ENCODE assay signal across 8 cellular contexts in the genomic region with DNA sequence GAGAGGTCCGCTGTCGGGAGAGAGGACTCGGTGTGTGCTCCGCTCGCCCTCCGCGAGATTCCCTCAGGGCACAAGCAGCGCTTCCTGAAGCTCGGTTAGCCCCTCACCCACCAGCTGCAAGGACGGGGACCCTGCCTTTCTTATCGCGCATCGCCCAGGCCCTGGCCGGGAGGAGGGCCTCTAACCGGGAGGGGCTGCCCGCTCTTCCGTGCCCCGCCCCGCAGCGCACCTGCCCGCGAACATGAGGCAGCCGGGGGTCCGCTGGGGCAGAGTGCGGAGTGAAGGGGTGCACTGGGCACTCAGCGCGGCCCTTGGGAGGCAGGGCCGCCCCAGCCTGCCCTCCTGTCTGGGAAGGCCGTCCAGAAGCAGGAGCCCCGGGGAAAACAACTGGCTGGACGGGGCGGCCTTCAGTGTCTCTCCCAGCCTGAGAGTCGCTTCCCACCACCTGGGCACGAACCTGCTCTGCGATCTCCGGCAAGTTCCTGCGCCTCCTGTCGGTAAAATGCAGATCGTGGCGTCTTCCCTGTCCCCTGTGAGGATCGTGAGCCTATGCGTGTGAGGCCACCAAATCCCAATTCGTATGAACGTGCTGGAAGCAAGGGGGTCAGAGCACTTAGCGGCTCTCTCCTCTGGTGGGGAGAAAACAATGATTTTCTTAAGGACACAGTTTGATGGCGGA. TPM values are rescaled to one million over a fixed set of nuclear protein-coding genes. Genes with fewer than 3 reads are reported as not detected.
DNase-seq lines count a peak whose midpoint lies in the region; ATAC-seq and TF ChIP-seq lines count a peak whose summit lies in the region.

No MANE protein-coding gene starts in this region.

- CTCF ChIA-PET in mammary epithelial cell (lab: Charles Lee; ENCODE audit: low non-redundant PET) = no interaction called here

- TF ChIP-seq POLR2A in Peyer's patch (IDR thresholded peaks at IDR 0.05) (peak; percentile 30 to 69), tibial nerve (IDR thresholded peaks at IDR 0.05) (peak in 1 of 2 donors; percentile 11)

- H3K36me3 ChIP-seq in Peyer's patch (no peaks in the 10 kb centered on the region), mammary epithelial cell (ENCODE audit: insufficient read depth, low read length) (no peaks in the 10 kb centered on the region), left lung (no peaks in the 10 kb centered on the region), tibial nerve (no peaks in the 10 kb centered on the region)

- TF ChIP-seq EP300 in tibial nerve (IDR thresholded peaks at IDR 0.05) = peak in 1 of 2 donors; percentile 18

- H3K4me3 ChIP-seq in Peyer's patch (peak overlapping the region; percentile 12 to 41 (median 31)), mammary epithelial cell (replicated peaks in 1 of 3; ENCODE audit: insufficient read depth in 1 of 3, low read depth in 2 of 3, low read length in 3 of 3) (peak overlapping the region in 2 of 3 experiments; percentile 26 to 29), left lung (no peak overlapping the region), tibial nerve (peak overlapping the region; percentile 13 to 23 (median 16))

- H3K9ac ChIP-seq in mammary epithelial cell (ENCODE audit: insufficient read depth, low read length) = no peak overlapping the region

- in situ Hi-C loops in Caki2 (cut with HindIII; ENCODE audit: low pct_unique_long_range_greater_than_20kb, low sequenced_read_pairs) = no loop called here
- in situ Hi-C loops in mammary epithelial cell (cut with MboI; ENCODE audit: low sequenced_read_pairs in 2 of 2) = no loop called here

- H3K4me2 ChIP-seq in mammary epithelial cell (ENCODE audit: insufficient read depth, low read depth, low read length) = peak overlapping the region; percentile 79

- 34% methylated on average over 5 of the region's 46 CpGs for WGBS in mammary epithelial cell (ENCODE audit: low coverage, missing lambda C conversion rate)
- WGBS in tibial nerve, 2 donors = 29 to 43% methylated on average over 31 to 41 of the region's 46 CpGs

- H3K4me1 ChIP-seq in Peyer's patch (peaks cover 0 to 53% (median 11%) of the 10 kb centered on the region in 4 donors), mammary epithelial cell (ENCODE audit: insufficient read depth, low read length) (peaks cover 22% of the 10 kb centered on the region), left lung (peaks cover 3 to 32% of the 10 kb centered on the region in 2 donors), tibial nerve (peaks cover 0 to 43% (median 32%) of the 10 kb centered on the region in 4 donors)

- BruUV-seq in mammary epithelial cell (replicated peaks; lab: Mats Ljungman, UMichigan) = no TSS peak

- no peaks in the 10 kb centered on the region for H3K79me2 ChIP-seq in mammary epithelial cell (ENCODE audit: insufficient read depth, low read length)

- H2AFZ ChIP-seq in mammary epithelial cell (ENCODE audit: low read depth, low read length) = peak overlapping the region; percentile 71

- H3K27me3 ChIP-seq in Peyer's patch (no peaks in the 10 kb centered on the region), mammary epithelial cell (ENCODE audit: insufficient read depth, low read length) (no peaks in the 10 kb centered on the region), left lung (no peaks in the 10 kb centered on the region), tibial nerve (no peaks in the 10 kb centered on the region)

- dilution Hi-C loops in mammary epithelial cell (cut with HindIII; ENCODE audit: low sequenced_read_pairs) = loop anchor here (25.0 kb wide), 1 partner anchor 124 kb away; no protein-coding TSS in a partner anchor

- intact Hi-C loops in mammary epithelial cell (cut with micrococcal nuclease) (no loop called here), left lung (cut with DNase I) (no loop called here)

- peak; percentile 43 for ATAC-seq in left lung
- ATAC-seq in HG03045 (IDR thresholded peaks at IDR 0.05; ENCODE audit: unreplicated experiment) = no peak
- ATAC-seq in GM21723 (IDR thresholded peaks at IDR 0.05; ENCODE audit: unreplicated experiment) = no peak

- DNase-seq in Caki2 (ENCODE audit: low read depth) (peak; percentile 12), Peyer's patch (peak; percentile 27 to 89 (median 88)), mammary epithelial cell (no peak), left lung (peak; percentile 53 to 84), tibial nerve (ENCODE audit: low spot score in 2 of 2) (no peak), NCI-H2081 (lab: John Stamatoyannopoulos, UW) (no peak)

- H3K27ac ChIP-seq in Peyer's patch = peak overlapping the region; percentile 38 to 99 (median 86)
- H3K27ac ChIP-seq in mammary epithelial cell (ENCODE audit: insufficient read depth, low read depth, low read length) = no peak overlapping the region
- H3K27ac ChIP-seq in left lung = peak overlapping the region; percentile 21 to 70
- peak overlapping the region; percentile 78 to 93 (median 86) for H3K27ac ChIP-seq in tibial nerve

- H3K9me3 ChIP-seq in Peyer's patch (no peaks in the 10 kb centered on the region), mammary epithelial cell (replicated peaks; ENCODE audit: insufficient read depth, low read length) (no peaks in the 10 kb centered on the region), left lung (no peaks in the 10 kb centered on the region), tibial nerve (no peaks in the 10 kb centered on the region)

- no peaks in the 10 kb centered on the region for H4K20me1 ChIP-seq in mammary epithelial cell (ENCODE audit: insufficient read depth, low read length)

- TF ChIP-seq CTCF in Peyer's patch (IDR thresholded peaks at IDR 0.05) (peak in 4 of 6 experiments; percentile 36 to 76 (median 70)), mammary epithelial cell (conservative IDR thresholded peaks at IDR 0.05 in 1 of 2, IDR thresholded peaks at IDR 0.05 in 1 of 2; ENCODE audit: extremely low read depth in 1 of 2, insufficient read depth in 1 of 2, low read depth in 1 of 2, low read length in 2 of 2) (peak; percentile 53 to 54), left lung (IDR thresholded peaks at IDR 0.05) (no peak), tibial nerve (IDR thresholded peaks at IDR 0.05) (peak in 3 of 5 experiments; percentile 10 to 46 (median 29))

RNA-seq across cellular contexts. Expression of a gene that starts 28.0 kb away (rescaled TPM):
- total RNA-seq in Caki2 (2014; rRNA removed; shearing (Covaris generic); ENCODE audit: low replicate concordance) = 33.9 and 35.6 TPM in 2 replicates
- total RNA-seq in Peyer's patch (10 to 100 TPM; 26.4 to 89.1 (median 73.9) TPM), mammary epithelial cell (10 to 100 TPM; 46.7 to 73.0 TPM), left lung (10 to 100 TPM; 52.9 to 66.8 TPM), tibial nerve (100 to 1,000 TPM in 1 of 4 donors, 10 to 100 TPM in 3; 66.6 to 123 (median 72.1) TPM)
- 35.8 TPM for polyA plus RNA-seq in mammary epithelial cell
- polyA minus RNA-seq in mammary epithelial cell = 48.8 TPM

RNA-seq across cellular contexts. Expression of a gene that starts 33.9 kb away (rescaled TPM):
- 4.9 and 9.2 TPM in 2 replicates for total RNA-seq in Caki2 (2014; rRNA removed; shearing (Covaris generic); ENCODE audit: low replicate concordance)
- total RNA-seq in Peyer's patch = 1 to 10 TPM in 1 of 4 donors, under 1 TPM in 2, not detected in 1; 0.53 to 9.1 (median 0.94) TPM
- 10 to 100 TPM in 1 of 2 donors, 1 to 10 TPM in 1; 4.3 to 51.0 TPM for total RNA-seq in mammary epithelial cell
- 10.4 TPM for polyA plus RNA-seq in mammary epithelial cell
- polyA minus RNA-seq in mammary epithelial cell = 1.0 TPM
- 1 to 10 TPM; 3.3 to 4.5 TPM for total RNA-seq in left lung
- 10 to 100 TPM; 11.7 to 34.1 (median 17.6) TPM for total RNA-seq in tibial nerve

Comparison
In these comparisons a context has a peak if more than half of its experiments do, and no peak if none do; other contexts are left out.
1. DNase-seq: peak in Caki2 (single experiment), Peyer's patch (3 of 3) and left lung (2 of 2); none in mammary epithelial cell (single experiment), tibial nerve (0 of 2) and NCI-H2081 (0 of 2).
2. H3K4me3 ChIP-seq: peak in Peyer's patch (4 of 4), mammary epithelial cell (2 of 3) and tibial nerve (4 of 4); none in left lung (0 of 2).
3. CTCF ChIP-seq: peak in Peyer's patch (4 of 6), mammary epithelial cell (2 of 2) and tibial nerve (3 of 5); none in left lung (0 of 2).